8 cellular contexts compared by ENCODE assay signal in the genomic region with DNA sequence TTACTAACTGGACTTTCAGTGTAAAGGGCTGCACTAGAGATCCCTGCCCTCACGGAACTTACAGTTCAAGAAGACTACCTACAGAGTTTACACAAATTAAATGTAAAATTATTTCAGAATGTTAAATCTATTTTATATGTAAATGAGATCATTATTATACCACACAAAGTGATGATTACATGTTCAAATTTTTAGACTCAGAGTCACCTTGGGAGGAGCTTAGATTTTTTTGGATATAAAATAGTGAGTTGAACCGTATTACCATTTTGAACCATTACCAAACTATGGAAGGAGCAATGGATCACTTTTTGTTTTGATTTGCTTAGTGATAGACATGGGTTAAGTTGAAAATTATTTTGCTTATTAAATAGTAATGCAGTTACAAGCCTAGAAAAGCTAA. TPM values are rescaled to one million over a fixed set of nuclear protein-coding genes. Genes with fewer than 3 reads are reported as not detected.
DNase-seq lines count a peak whose midpoint lies in the region; ATAC-seq and TF ChIP-seq lines count a peak whose summit lies in the region.

No MANE protein-coding gene starts in this region.

- no CpG with 5 or more reads among the region's 2 CpGs for WGBS in mesodermal cell (ENCODE audit: insufficient coverage in 2 of 2), 2 experiments

- H3K27me3 ChIP-seq in ACC112 (ENCODE audit: insufficient read depth, low read length) (no peaks in the 10 kb centered on the region), HL-60 (ENCODE audit: insufficient read depth, poor library complexity, severe bottlenecking) (no peaks in the 10 kb centered on the region), brain microvascular endothelial cell (replicated peaks) (no peaks in the 10 kb centered on the region)

- no peaks in the 10 kb centered on the region for H3K9me3 ChIP-seq in mesodermal cell (ENCODE audit: control insufficient read depth, low read length)

- H3K36me3 ChIP-seq in ACC112 (ENCODE audit: insufficient read depth, low read length) (peaks cover 6% of the 10 kb centered on the region; the same call in 1 of the 2 replicates), brain microvascular endothelial cell (replicated peaks) (no peaks in the 10 kb centered on the region), mesodermal cell (ENCODE audit: control insufficient read depth, insufficient read depth, low read length) (peaks cover 42% of the 10 kb centered on the region)

- in situ Hi-C loops in brain microvascular endothelial cell (cut with HindIII; ENCODE audit: low pct_ligation_motif_present, low sequenced_read_pairs), result no loop called here

- ATAC-seq in HG03135 (IDR thresholded peaks at IDR 0.05; ENCODE audit: unreplicated experiment), result no peak

- H3K27ac ChIP-seq in ACC112 (ENCODE audit: low read depth, low read length) (peak overlapping the region; percentile 86), HL-60 (replicated peaks) (peak overlapping the region; percentile 95; the same call in 1 of the 2 replicates), brain microvascular endothelial cell (no peak overlapping the region), mesodermal cell (ENCODE audit: low read depth, low read length, severe bottlenecking) (no peak overlapping the region)

- DNase-seq in HL-60 (ENCODE audit: low read depth in 1 of 2, low spot score in 1 of 2) (no peak), brain microvascular endothelial cell (no peak), COR-L47 (lab: John Stamatoyannopoulos, UW) (no peak), 8988T (no peak), NK-92 (lab: John Stamatoyannopoulos, UW; ENCODE audit: unreplicated experiment) (no peak)

- no peak overlapping the region for H2AFZ ChIP-seq in ACC112 (ENCODE audit: low read length, unreplicated experiment)

- H3K4me3 ChIP-seq in ACC112 (ENCODE audit: low read depth, low read length) (peak overlapping the region; percentile 86), HL-60 (replicated peaks; ENCODE audit: insufficient read depth, low read length) (peak overlapping the region; percentile 96), brain microvascular endothelial cell (ENCODE audit: low read depth, low read length) (peak overlapping the region; percentile 91), mesodermal cell (ENCODE audit: extremely low read depth, insufficient read depth, low read length, poor library complexity, severe bottlenecking) (peak overlapping the region; percentile 83)

- H3K4me1 ChIP-seq in ACC112 (ENCODE audit: control insufficient read depth, insufficient read depth, low read length, unreplicated experiment), result peaks cover 12% of the 10 kb centered on the region
- peaks cover 8% of the 10 kb centered on the region for H3K4me1 ChIP-seq in mesodermal cell (ENCODE audit: control insufficient read depth, insufficient read depth, low read length, poor library complexity, severe bottlenecking)

- TF ChIP-seq CTCF in HL-60 (IDR thresholded peaks at IDR 0.05; ENCODE audit: insufficient read depth, low read length), result no peak
- TF ChIP-seq CTCF in brain microvascular endothelial cell (IDR thresholded peaks at IDR 0.05; ENCODE audit: low read depth, low read length, missing control alignments), result no peak

- H3K79me2 ChIP-seq in ACC112 (ENCODE audit: control insufficient read depth, insufficient read depth, low read length, unreplicated experiment), result peaks cover 62% of the 10 kb centered on the region

RNA-seq across cellular contexts. Expression of a gene that starts 1.6 kb away (rescaled TPM):
- polyA plus RNA-seq in mesodermal cell (2013, experiment 1 of 2), result 152 TPM
- 157 TPM for polyA plus RNA-seq in mesodermal cell (2013, experiment 2 of 2)

Comparison
In these comparisons a context has a peak if more than half of its experiments do, and no peak if none do; other contexts are left out.
1. H3K27ac ChIP-seq: peak in ACC112 (single experiment) and HL-60 (single experiment); none in brain microvascular endothelial cell (single experiment) and mesodermal cell (single experiment).
2. Peak in every context shown above with its lines, with median percentiles within 50 percentile points of each other: H3K4me3 ChIP-seq.